ENCODE assay signal across 16 cellular contexts in the genomic region with DNA sequence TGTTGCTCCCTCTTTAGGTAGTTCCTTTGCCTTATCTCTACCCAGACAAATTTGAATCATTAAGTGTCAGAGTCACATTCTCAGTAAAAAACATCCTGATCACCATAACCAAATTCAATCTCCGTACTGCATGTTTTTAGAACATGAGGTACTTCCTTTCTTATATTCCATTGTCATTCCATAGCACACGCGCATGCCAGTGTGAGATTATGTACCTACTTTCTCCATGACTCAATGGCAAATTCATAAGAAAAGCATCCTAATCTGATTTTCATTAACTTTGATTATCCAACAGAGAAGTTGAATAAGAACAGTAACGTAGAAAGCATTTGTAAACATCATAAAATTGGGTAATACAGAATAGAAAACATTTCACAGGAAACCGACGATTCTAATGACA.
"Had no signal": no experiment of that assay in that cellular context is flagged by ENCODE, and none has a peak within 500 bp of the region (broad histone marks: within the 10 kb centered on the region; RNA-seq: fewer than 3 reads in every experiment).

No MANE protein-coding gene starts in this region.

- ATAC-seq: activated CD4-positive, alpha-beta T cell treated with anti-CD3 and anti-CD28 coated beads for 36 hours; activated CD8-positive, alpha-beta T cell treated with anti-CD3 and anti-CD28 coated beads, Interleukin-2, amount 10 ng/mL, durations not matched to agents 7 days and 5 days; esophagus mucosa; lower lobe of right lung; T-cell had no signal

- H3K36me3 ChIP-seq: breast epithelium, lower lobe of right lung, uterus, WERI-Rb-1 had no signal

- H3K27me3 ChIP-seq: breast epithelium, uterus had no signal

- H3K4me3 Mint-ChIP-seq: activated CD4-positive, alpha-beta T cell treated with anti-CD3 and anti-CD28 coated beads for 36 hours; activated CD8-positive, alpha-beta T cell treated with anti-CD3 and anti-CD28 coated beads, Interleukin-2, amount 10 ng/mL, durations not matched to agents 7 days and 5 days; activated naive CD4-positive, alpha-beta T cell treated with anti-CD3 and anti-CD28 coated beads for 36 hours; endodermal cell; mesothelial cell of epicardium; T-cell had no signal

- H3K4me1 Mint-ChIP-seq: activated CD4-positive, alpha-beta T cell treated with anti-CD3 and anti-CD28 coated beads for 36 hours; endodermal cell; T-cell had no signal

- H3K27me3 Mint-ChIP-seq: activated CD4-positive, alpha-beta T cell treated with anti-CD3 and anti-CD28 coated beads for 36 hours; T-cell had no signal

- H3K9me3 Mint-ChIP-seq: endodermal cell, mesothelial cell of epicardium had no signal

- DNase-seq: activated CD4-positive, alpha-beta T cell treated with anti-CD3 and anti-CD28 coated beads for 36 hours; activated CD8-positive, alpha-beta memory T cell treated with anti-CD3 and anti-CD28 coated beads, Interleukin-2, amount 50 U/mL, for 48 hours; activated CD8-positive, alpha-beta T cell treated with anti-CD3 and anti-CD28 coated beads, Interleukin-2, amount 10 ng/mL, durations not matched to agents 7 days and 5 days; activated naive CD4-positive, alpha-beta T cell treated with anti-CD3 and anti-CD28 coated beads for 36 hours; endodermal cell; hypothalamus; lower lobe of right lung; posterior cingulate gyrus; small intestine; T-cell; T1000; uterus; WERI-Rb-1 had no signal

- H3K4me1 ChIP-seq: breast epithelium, lower lobe of right lung, uterus had no signal

- H3K4me3 ChIP-seq: breast epithelium, lower lobe of right lung, uterus had no signal

- H3K9me3 ChIP-seq: breast epithelium, lower lobe of right lung, uterus had no signal

- H3K36me3 Mint-ChIP-seq: mesothelial cell of epicardium, T-cell had no signal

- H3K27ac ChIP-seq: breast epithelium, lower lobe of right lung, uterus, WERI-Rb-1 had no signal
